ENCODE assay signal across 14 cellular contexts in genomic region chr18:12304351-12305210, GRCh38. TPM values are rescaled to one million over a fixed set of nuclear protein-coding genes. Genes with fewer than 3 reads are reported as not detected.
DNase-seq lines count a peak whose midpoint lies in the region; ATAC-seq, FAIRE-seq and TF ChIP-seq lines count a peak whose summit lies in the region.
"Had no signal": no experiment of that assay in that cellular context is flagged by ENCODE, and none has a peak within 500 bp of the region (broad histone marks: within the 10 kb centered on the region; RNA-seq: fewer than 3 reads in every experiment).

No MANE protein-coding gene starts in this region.

- H3K79me2 ChIP-seq in trophoblast cell (ENCODE audit: control insufficient read depth, insufficient read depth, low read length, poor library complexity) = peaks cover 11% of the 10 kb centered on the region

- H3K36me3 ChIP-seq in RWPE2 (ENCODE audit: low read depth) (peaks cover 10% of the 10 kb centered on the region), trophoblast cell (ENCODE audit: control insufficient read depth in 1 of 2, insufficient read depth in 2 of 2, low read length in 2 of 2) (peaks cover 0 to 2% of the 10 kb centered on the region in 2 experiments)
- no peaks in the 10 kb centered on the region for H3K36me3 ChIP-seq in CD8-positive, alpha-beta memory T cell (ENCODE audit: insufficient read depth, low read length)
- H3K36me3 ChIP-seq: cardiac muscle cell had no signal

- H4K12ac ChIP-seq in trophoblast cell (ENCODE audit: low read depth, low read length) = no peak overlapping the region

- no CpG with 5 or more reads among the region's 19 CpGs for WGBS in trophoblast cell (ENCODE audit: extremely low coverage, insufficient coverage, insufficient read length)

- POLR2A ChIA-PET in CD8-positive, alpha-beta memory T cell (lab: Charles Lee) = no interaction called here

- no peak overlapping the region for H3K14ac ChIP-seq in trophoblast cell (ENCODE audit: low read length)

- no peak overlapping the region for H4K8ac ChIP-seq in trophoblast cell (ENCODE audit: low read depth, low read length)

- peak; percentile 79 for FAIRE-seq in urothelium cell line (lab: Jason Lieb, UNC)

- no peak overlapping the region for H3K9ac ChIP-seq in trophoblast cell (ENCODE audit: low read length)

- H3K9me3 ChIP-seq in RWPE2 (ENCODE audit: severe bottlenecking) (no peaks in the 10 kb centered on the region), trophoblast cell (ENCODE audit: insufficient read depth, low read depth, low read length) (no peaks in the 10 kb centered on the region)
- no peaks in the 10 kb centered on the region for H3K9me3 ChIP-seq in CD8-positive, alpha-beta memory T cell (ENCODE audit: low read length)

- CTCF ChIA-PET in CD8-positive, alpha-beta memory T cell (lab: Charles Lee) = no interaction called here

- no peaks in the 10 kb centered on the region for H3K36me3 Mint-ChIP-seq in CD8-positive, alpha-beta memory T cell

- no peak overlapping the region for H2BK120ac ChIP-seq in trophoblast cell (ENCODE audit: insufficient read depth, low read length, poor library complexity)

- peak; percentile 75 for ATAC-seq in RWPE2 (ENCODE audit: low read depth)

- H2BK5ac ChIP-seq in trophoblast cell (ENCODE audit: low read depth, low read length, poor library complexity) = no peak overlapping the region

- H3K4me2 ChIP-seq in trophoblast cell (ENCODE audit: low read length) = no peak overlapping the region

- H3K9me3 Mint-ChIP-seq in CD8-positive, alpha-beta memory T cell = peaks cover 0 to 1% (median under 1%) of the 10 kb centered on the region in 5 donors

- peak; percentile 36 to 77 for DNase-seq in NCI-H2081 (lab: John Stamatoyannopoulos, UW)
- DNase-seq in NCI-H2081 treated with DMSO at 0.1 percent for 48 hours (lab: John Stamatoyannopoulos, UW) = no peak
- no peak for DNase-seq in RWPE2 (ENCODE audit: low spot score)
- DNase-seq in kidney glomerular epithelial cell (lab: John Stamatoyannopoulos, UW) = peak; percentile 45
- peak; percentile 75 for DNase-seq in urothelium cell line (ENCODE audit: low spot score)
- DNase-seq in CD8-positive, alpha-beta memory T cell = no peak
- DNase-seq in trophoblast cell = no peak
- no peak for DNase-seq in SIG-M5 treated with dmso at 0.1 percent for 504 hours (lab: John Stamatoyannopoulos, UW; ENCODE audit: unreplicated experiment)
- DNase-seq: activated CD4-positive, alpha-beta T cell treated with anti-CD3 and anti-CD28 coated beads, Interleukin-2, amount 50 U/mL, for 1 hour; substantia nigra had no signal

- H3K18ac ChIP-seq in trophoblast cell (ENCODE audit: low read length) = no peak overlapping the region

- peaks cover 10 to 14% (median 12%) of the 10 kb centered on the region in 3 donors for H3K4me1 Mint-ChIP-seq in CD8-positive, alpha-beta memory T cell

- no peak overlapping the region for H2BK12ac ChIP-seq in trophoblast cell (ENCODE audit: low read length)

- H2AFZ ChIP-seq in trophoblast cell (ENCODE audit: insufficient read depth, low read length, poor library complexity) = no peak overlapping the region

- H3K27me3 Mint-ChIP-seq in CD8-positive, alpha-beta memory T cell = peaks cover 32 to 60% of the 10 kb centered on the region in 2 donors

- no peaks in the 10 kb centered on the region for H3K27me3 ChIP-seq in RWPE2 (ENCODE audit: insufficient read depth, poor library complexity, severe bottlenecking)
- H3K27me3 ChIP-seq in CD8-positive, alpha-beta memory T cell (ENCODE audit: insufficient read depth, low read length, poor library complexity, severe bottlenecking) = peaks cover 15% of the 10 kb centered on the region
- H3K27me3 ChIP-seq in trophoblast cell (ENCODE audit: insufficient read depth, low read length) = no peaks in the 10 kb centered on the region
- H3K27me3 ChIP-seq: cardiac muscle cell had no signal

- H3K4me3 ChIP-seq in RWPE2 (ENCODE audit: severe bottlenecking) (no peak overlapping the region), trophoblast cell (ENCODE audit: low read depth, low read length) (no peak overlapping the region)
- no peak overlapping the region for H3K4me3 ChIP-seq in CD8-positive, alpha-beta memory T cell (ENCODE audit: low read length)
- H3K4me3 ChIP-seq: cardiac muscle cell had no signal

- no peak overlapping the region for H3K23ac ChIP-seq in trophoblast cell (ENCODE audit: low read length)

- H3K27ac ChIP-seq in RWPE2 (ENCODE audit: poor library complexity, severe bottlenecking) = peak overlapping the region; percentile 56
- H3K27ac ChIP-seq in CD8-positive, alpha-beta memory T cell (ENCODE audit: low read depth, low read length) = no peak overlapping the region
- H3K27ac ChIP-seq in trophoblast cell (ENCODE audit: low read depth, low read length) = no peak overlapping the region
- H3K27ac ChIP-seq: cardiac muscle cell had no signal

- peaks cover 15% of the 10 kb centered on the region for H3K79me1 ChIP-seq in trophoblast cell (ENCODE audit: low read length)

- H3K4me3 Mint-ChIP-seq in CD8-positive, alpha-beta memory T cell = peak overlapping the region in 1 of 7 donors; percentile 30

- H3K4me1 ChIP-seq in RWPE2 (ENCODE audit: insufficient read depth, poor library complexity, severe bottlenecking) (peaks cover 14% of the 10 kb centered on the region), trophoblast cell (ENCODE audit: control insufficient read depth in 1 of 2, insufficient read depth in 2 of 2, low read length in 2 of 2) (peaks cover 2 to 16% of the 10 kb centered on the region in 2 experiments)
- peaks cover 5% of the 10 kb centered on the region for H3K4me1 ChIP-seq in CD8-positive, alpha-beta memory T cell (ENCODE audit: insufficient read depth, low read length)

- H3K4ac ChIP-seq in trophoblast cell (ENCODE audit: low read depth, low read length) = no peak overlapping the region

- no peak overlapping the region for H4K91ac ChIP-seq in trophoblast cell (ENCODE audit: low read depth, low read length)

- H2AK5ac ChIP-seq in trophoblast cell (ENCODE audit: low read length) = no peak overlapping the region

- no peak overlapping the region for H3K27ac Mint-ChIP-seq in CD8-positive, alpha-beta memory T cell

- no peak for TF ChIP-seq CTCF in RWPE2 (IDR thresholded peaks at IDR 0.05; ENCODE audit: poor library complexity, severe bottlenecking)

RNA-seq across cellular contexts. Expression of gene TUBB6, which starts 3.5 kb away (rescaled TPM):
- 1 to 10 TPM; 8.8 to 9.1 TPM for total RNA-seq in CD8-positive, alpha-beta memory T cell
- 0.77 TPM for polyA plus RNA-seq in CD8-positive, alpha-beta memory T cell
- 229 and 231 TPM in 2 replicates for polyA plus RNA-seq in trophoblast cell (2013)

RNA-seq across cellular contexts. Expression of gene CIDEA, which starts 50.4 kb away (rescaled TPM):
- not detected for total RNA-seq in CD8-positive, alpha-beta memory T cell
- not detected for polyA plus RNA-seq in CD8-positive, alpha-beta memory T cell
- not detected in 2 replicates for polyA plus RNA-seq in trophoblast cell (2013)
- total RNA-seq: A673, cardiac muscle cell, Daoy, LHCN-M2 had no signal
- polyA plus RNA-seq: cardiac muscle cell had no signal

Comparison
In these comparisons a context has a peak if more than half of its experiments do, and no peak if none do; other contexts are left out.
1. DNase-seq: peak in NCI-H2081 (2 of 2), kidney glomerular epithelial cell (single experiment) and urothelium cell line (single experiment); none in NCI-H2081 treated with DMSO at 0.1 percent for 48 hours (single experiment), RWPE2 (single experiment), CD8-positive, alpha-beta memory T cell (0 of 5), trophoblast cell (0 of 2) and SIG-M5 treated with dmso at 0.1 percent for 504 hours (single experiment).